8 cellular contexts compared by ENCODE assay signal in the genomic region with DNA sequence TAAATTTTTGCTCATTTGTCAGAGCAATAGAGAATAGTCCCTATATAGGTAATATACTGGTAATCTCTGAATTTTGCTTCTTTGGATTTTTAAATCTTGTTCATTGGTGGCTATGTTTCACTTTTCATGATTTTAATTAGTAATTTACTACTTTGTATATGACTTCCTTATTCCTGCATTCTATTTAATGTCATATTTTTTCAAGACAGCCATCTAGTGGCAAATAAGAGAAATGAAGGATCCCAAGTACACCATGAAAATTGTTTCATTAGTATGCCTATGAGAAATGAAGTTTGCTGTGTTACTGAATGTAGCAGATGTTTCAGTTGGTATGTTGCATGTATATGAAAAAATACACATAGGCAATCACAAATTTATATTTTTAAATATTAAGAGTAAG.
DNase-seq lines count a peak whose midpoint lies in the region; ATAC-seq, FAIRE-seq and TF ChIP-seq lines count a peak whose summit lies in the region.
"Had no signal": no experiment of that assay in that cellular context is flagged by ENCODE, and none has a peak within 500 bp of the region (broad histone marks: within the 10 kb centered on the region; RNA-seq: fewer than 3 reads in every experiment).

No MANE protein-coding gene starts in this region.

- H3K36me3 ChIP-seq in IMR-90 (ENCODE audit: control insufficient read depth, insufficient read depth, low read length) (peaks cover 14% of the 10 kb centered on the region), adrenal gland (replicated peaks in 1 of 2) (peaks cover 0 to 4% of the 10 kb centered on the region in 2 donors), kidney (ENCODE audit: control insufficient read depth in 1 of 2, insufficient read depth in 2 of 2, low read length in 2 of 2) (peaks cover 2 to 3% of the 10 kb centered on the region in 2 donors)

- H2BK5ac ChIP-seq in IMR-90 (ENCODE audit: low read depth, low read length, poor library complexity, severe bottlenecking), result no peak overlapping the region

- H3K79me1 ChIP-seq in IMR-90 (ENCODE audit: low read depth in 1 of 2, low read length in 2 of 2), result peaks cover 14 to 25% of the 10 kb centered on the region in 2 experiments

- H4K8ac ChIP-seq in IMR-90 (ENCODE audit: low read depth in 2 of 2, low read length in 2 of 2), result no peak overlapping the region

- H3K27ac ChIP-seq in IMR-90 (ENCODE audit: insufficient read depth, low read length), result no peak overlapping the region
- H3K27ac ChIP-seq in adrenal gland, result no peak overlapping the region
- H3K27ac ChIP-seq in kidney (ENCODE audit: low read depth in 2 of 2, low read length in 2 of 2), result no peak overlapping the region
- H3K27ac ChIP-seq: SJSA1 had no signal

- CTCF ChIA-PET in IMR-90 (lab: Yijun Ruan, JAX), result interaction anchor here (0.5 to 1.0 kb wide), 2 partner anchors 12 to 38 kb away, joined by 3 to 4 read pairs; no protein-coding TSS in a partner anchor
- CTCF ChIA-PET in activated naive CD4-positive, alpha-beta T cell treated with anti-CD3 and anti-CD28 coated beads, Interleukin-2, amount 10 ng/mL, durations not matched to agents 7 days and 5 days (lab: Charles Lee), result interaction anchor here (0.7 to 1.7 kb wide), 3 partner anchors 9 to 84 kb away, joined by 3 read pairs; no protein-coding TSS in a partner anchor

- H3K4me3 Mint-ChIP-seq in activated naive CD4-positive, alpha-beta T cell treated with anti-CD3 and anti-CD28 coated beads, Interleukin-2, amount 10 ng/mL, durations not matched to agents 7 days and 5 days, result no peak overlapping the region

- H2AK5ac ChIP-seq in IMR-90 (ENCODE audit: low read depth, low read length), result no peak overlapping the region

- H2BK120ac ChIP-seq in IMR-90 (ENCODE audit: low read depth, low read length), result no peak overlapping the region

- no peak overlapping the region for H3K18ac ChIP-seq in IMR-90 (ENCODE audit: low read depth, low read length)

- BruUV-seq in IMR-90 (replicated peaks; lab: Mats Ljungman, UMichigan), result no TSS peak

- intact Hi-C loops in IMR-90 (cut with micrococcal nuclease) (loop anchor here (2.0 to 5.0 kb wide), 3 partner anchors 83 to 171 kb away; a partner anchor contains a TSS), adrenal gland (cut with DNase I) (loop anchor here in 1 of 2 donors (2.0 kb wide), 1 partner anchor 99 kb away; no protein-coding TSS in a partner anchor), kidney (cut with DNase I) (no loop called here)

- no peak overlapping the region for H2BK15ac ChIP-seq in IMR-90 (ENCODE audit: low read depth, low read length)

- peak; percentile 55 for TF ChIP-seq CTCF in IMR-90 (conservative IDR thresholded peaks at IDR 0.05; ENCODE audit: low read depth, low read length)
- peak; percentile 26 to 65 (median 58) for TF ChIP-seq CTCF in adrenal gland (IDR thresholded peaks at IDR 0.05)
- peak; percentile 31 for TF ChIP-seq CTCF in kidney (IDR thresholded peaks at IDR 0.05; ENCODE audit: borderline replicate concordance, extremely low read depth, insufficient read depth)

- H3K56ac ChIP-seq in IMR-90 (ENCODE audit: extremely low read depth, insufficient read depth, low read length), result no peak overlapping the region

- no peak overlapping the region for H3K9ac ChIP-seq in IMR-90 (ENCODE audit: low read depth, low read length)
- no peak overlapping the region for H3K9ac ChIP-seq in kidney (ENCODE audit: low read length in 2 of 2)

- H2AFZ ChIP-seq in IMR-90 (replicated peaks; ENCODE audit: low read length, poor library complexity), result no peak overlapping the region

- peak; percentile 61 for ATAC-seq in IMR-90 (ENCODE audit: low read depth)
- no peak for ATAC-seq in HG02610 (IDR thresholded peaks at IDR 0.05; ENCODE audit: unreplicated experiment)

- no peak overlapping the region for H4K91ac ChIP-seq in IMR-90 (ENCODE audit: insufficient read depth, low read depth, low read length)

- no peaks in the 10 kb centered on the region for H3K9me3 Mint-ChIP-seq in activated naive CD4-positive, alpha-beta T cell treated with anti-CD3 and anti-CD28 coated beads, Interleukin-2, amount 10 ng/mL, durations not matched to agents 7 days and 5 days

- H3K9me1 ChIP-seq in IMR-90 (ENCODE audit: insufficient read depth, low read length), result peaks cover 2% of the 10 kb centered on the region; the same call in 1 of the 2 replicates

- no peaks in the 10 kb centered on the region for H3K27me3 Mint-ChIP-seq in activated naive CD4-positive, alpha-beta T cell treated with anti-CD3 and anti-CD28 coated beads, Interleukin-2, amount 10 ng/mL, durations not matched to agents 7 days and 5 days

- no peak for TF ChIP-seq POLR2A in IMR-90 (IDR thresholded peaks at IDR 0.05; ENCODE audit: low read depth, low read length)
- TF ChIP-seq POLR2A in adrenal gland (IDR thresholded peaks at IDR 0.05), result no peak

- peak; percentile 44 for TF ChIP-seq RAD21 in IMR-90 (IDR thresholded peaks at IDR 0.05; ENCODE audit: low read length)

- peaks cover 26% of the 10 kb centered on the region for H3K36me3 Mint-ChIP-seq in activated naive CD4-positive, alpha-beta T cell treated with anti-CD3 and anti-CD28 coated beads, Interleukin-2, amount 10 ng/mL, durations not matched to agents 7 days and 5 days

- no peak overlapping the region for H2AK9ac ChIP-seq in IMR-90 (replicated peaks; ENCODE audit: low read depth, low read length, poor library complexity)

- in situ Hi-C loops in IMR-90 (cut with MboI; ENCODE audit: low sequenced_read_pairs), result no loop called here

- no peak overlapping the region for H3K4me3 ChIP-seq in IMR-90 (ENCODE audit: insufficient read depth, low read depth, low read length)
- H3K4me3 ChIP-seq in adrenal gland, result no peak overlapping the region
- H3K4me3 ChIP-seq in kidney (ENCODE audit: low read length in 2 of 2), result no peak overlapping the region
- H3K4me3 ChIP-seq: SJSA1 had no signal

- DNase-seq in GM03348 (ENCODE audit: low spot score) (peak; percentile 63), IMR-90 (peak; percentile 45), adrenal gland (no peak), kidney (no peak), amniotic stem cell (lab: John Stamatoyannopoulos, UW) (no peak)
- DNase-seq in activated naive CD4-positive, alpha-beta T cell treated with anti-CD3 and anti-CD28 coated beads, Interleukin-2, amount 10 ng/mL, durations not matched to agents 7 days and 5 days, result no peak

- H3K14ac ChIP-seq in IMR-90 (replicated peaks; ENCODE audit: low read depth, low read length), result no peak overlapping the region

- H3K23ac ChIP-seq in IMR-90 (ENCODE audit: low read depth, low read length), result no peak overlapping the region

- H3K4me2 ChIP-seq in IMR-90 (ENCODE audit: low read depth, low read length), result no peak overlapping the region

- no peak overlapping the region for H3K27ac Mint-ChIP-seq in activated naive CD4-positive, alpha-beta T cell treated with anti-CD3 and anti-CD28 coated beads, Interleukin-2, amount 10 ng/mL, durations not matched to agents 7 days and 5 days

- H3K9me3 ChIP-seq in IMR-90 (ENCODE audit: control insufficient read depth, insufficient read depth, low read length) (no peaks in the 10 kb centered on the region), adrenal gland (replicated peaks in 1 of 3) (no peaks in the 10 kb centered on the region), kidney (ENCODE audit: control insufficient read depth in 1 of 2, low read length in 2 of 2) (no peaks in the 10 kb centered on the region)
- H3K9me3 ChIP-seq: SJSA1 had no signal

- POLR2A ChIA-PET in IMR-90 (lab: Charles Lee; ENCODE audit: unreplicated experiment), result no interaction called here

- H4K20me1 ChIP-seq in IMR-90 (ENCODE audit: insufficient read depth, low read length), result peaks cover 13% of the 10 kb centered on the region; the same call in 1 of the 2 replicates

- no peaks in the 10 kb centered on the region for H3K4me1 Mint-ChIP-seq in activated naive CD4-positive, alpha-beta T cell treated with anti-CD3 and anti-CD28 coated beads, Interleukin-2, amount 10 ng/mL, durations not matched to agents 7 days and 5 days

- FAIRE-seq in kidney (lab: Jason Lieb, UNC), result peak; percentile 94

- H3K4ac ChIP-seq in IMR-90 (ENCODE audit: low read depth, low read length), result no peak overlapping the region

- dilution Hi-C loops in IMR-90 (cut with HindIII; ENCODE audit: low sequenced_read_pairs, unreplicated experiment), result no loop called here

- H3K27me3 ChIP-seq in IMR-90 (ENCODE audit: control insufficient read depth, insufficient read depth, low read length) (no peaks in the 10 kb centered on the region), adrenal gland (no peaks in the 10 kb centered on the region)
- H3K27me3 ChIP-seq: SJSA1 had no signal

- H2BK20ac ChIP-seq in IMR-90 (ENCODE audit: low read depth, low read length), result no peak overlapping the region

- H3K4me1 ChIP-seq in IMR-90 (ENCODE audit: control insufficient read depth, insufficient read depth, low read length) (no peaks in the 10 kb centered on the region), adrenal gland (replicated peaks in 1 of 2) (no peaks in the 10 kb centered on the region), kidney (ENCODE audit: control insufficient read depth in 1 of 2, insufficient read depth in 1 of 2, low read depth in 1 of 2, low read length in 2 of 2) (no peaks in the 10 kb centered on the region)
- H3K4me1 ChIP-seq: SJSA1 had no signal

- no peak overlapping the region for H4K5ac ChIP-seq in IMR-90 (ENCODE audit: low read depth, low read length)

TF ChIP-seq in IMR-90, 13 proteins besides CTCF, POLR2A, EP300 and RAD21:
- TF ChIP-seq NFE2L2 (IDR thresholded peaks at IDR 0.05; ENCODE audit: low read depth, low read length) (no peak), SMC3 (IDR thresholded peaks at IDR 0.05; ENCODE audit: low read depth, low read length) (peak; percentile 65)

Comparison
In these comparisons a context has a peak if more than half of its experiments do, and no peak if none do; other contexts are left out.
1. DNase-seq: peak in GM03348 (single experiment) and IMR-90 (single experiment); none in adrenal gland (0 of 7), kidney (single experiment), amniotic stem cell (single experiment) and activated naive CD4-positive, alpha-beta T cell treated with anti-CD3 and anti-CD28 coated beads, Interleukin-2, amount 10 ng/mL, durations not matched to agents 7 days and 5 days (single experiment).
2. Peak in every context shown above with its lines, with median percentiles within 50 percentile points of each other: CTCF ChIP-seq.